ENCODE assay signal across 8 cellular contexts in genomic region chr9:125521462-125522327, GRCh38.
DNase-seq lines count a peak whose midpoint lies in the region; ATAC-seq lines count a peak whose summit lies in the region.

No MANE protein-coding gene starts in this region.

- DNase-seq in KBM-7 (peak; percentile 30), kidney glomerular epithelial cell (lab: John Stamatoyannopoulos, UW) (peak; percentile 94), NCI-H2171 (lab: John Stamatoyannopoulos, UW) (no peak), NCI-H446 (lab: John Stamatoyannopoulos, UW) (no peak)
- DNase-seq in activated T-cell treated with anti-CD3 and anti-CD28 coated beads, Interleukin-2, amount 50 U/mL, for 72 hours = peak; percentile 62 to 63

- peaks cover 15% of the 10 kb centered on the region for H3K4me1 ChIP-seq in BLaER1

- in situ Hi-C loops in KBM-7 (cut with MboI; ENCODE audit: low pct_unique_long_range_greater_than_20kb, low sequenced_read_pairs) = no loop called here

- H3K4me2 ChIP-seq in BLaER1 = peak overlapping the region; percentile 52

- peak overlapping the region; percentile 38 for H3K27ac Mint-ChIP-seq in activated T-cell treated with anti-CD3 and anti-CD28 coated beads, Interleukin-2, amount 50 U/mL, for 72 hours

- peaks cover 56% of the 10 kb centered on the region for H3K4me1 Mint-ChIP-seq in activated T-cell treated with anti-CD3 and anti-CD28 coated beads, Interleukin-2, amount 50 U/mL, for 72 hours (ENCODE audit: low read depth)

- H3K27ac ChIP-seq in BLaER1 = no peak overlapping the region

- no peaks in the 10 kb centered on the region for H3K27me3 Mint-ChIP-seq in activated T-cell treated with anti-CD3 and anti-CD28 coated beads, Interleukin-2, amount 50 U/mL, for 72 hours (ENCODE audit: low read depth)

- H3K9me3 Mint-ChIP-seq in activated T-cell treated with anti-CD3 and anti-CD28 coated beads, Interleukin-2, amount 50 U/mL, for 72 hours = no peaks in the 10 kb centered on the region

- H3K4me3 Mint-ChIP-seq in activated T-cell treated with anti-CD3 and anti-CD28 coated beads, Interleukin-2, amount 50 U/mL, for 72 hours = peak overlapping the region; percentile 66 to 76

- H3K36me3 Mint-ChIP-seq in activated T-cell treated with anti-CD3 and anti-CD28 coated beads, Interleukin-2, amount 50 U/mL, for 72 hours (ENCODE audit: insufficient read depth in 2 of 2) = peaks cover 3% of the 10 kb centered on the region in 2 donors

- no peaks in the 10 kb centered on the region for H4K20me1 ChIP-seq in BLaER1

- no peak overlapping the region for H3K9ac ChIP-seq in BLaER1

- no peaks in the 10 kb centered on the region for H3K27me3 ChIP-seq in BLaER1

- H3K9me3 ChIP-seq in BLaER1 = no peaks in the 10 kb centered on the region

- no peak overlapping the region for H3K4me3 ChIP-seq in BLaER1

- peak; percentile 97 for ATAC-seq in activated T-cell treated with anti-CD3 and anti-CD28 coated beads, Interleukin-2, amount 50 U/mL, for 72 hours (replicated peaks in 1 of 2)
- ATAC-seq in GM18519 (IDR thresholded peaks at IDR 0.05; ENCODE audit: low FRiP score, unreplicated experiment) (no peak), HG02884 (IDR thresholded peaks at IDR 0.05; ENCODE audit: unreplicated experiment) (no peak)

- peaks cover 47% of the 10 kb centered on the region for H3K36me3 ChIP-seq in BLaER1

Comparison
In these comparisons a context has a peak if more than half of its experiments do, and no peak if none do; other contexts are left out.
1. DNase-seq: peak in KBM-7 (single experiment), activated T-cell treated with anti-CD3 and anti-CD28 coated beads, Interleukin-2, amount 50 U/mL, for 72 hours (2 of 2) and kidney glomerular epithelial cell (single experiment); none in NCI-H2171 (single experiment) and NCI-H446 (0 of 2).
2. ATAC-seq: peak in activated T-cell treated with anti-CD3 and anti-CD28 coated beads, Interleukin-2, amount 50 U/mL, for 72 hours (2 of 2); none in GM18519 (single experiment) and HG02884 (single experiment).